Comparison of ENCODE assay signal across 8 cellular contexts in genomic region chr2:43218550-43219382, GRCh38. TPM values are rescaled to one million over a fixed set of nuclear protein-coding genes. Genes with fewer than 3 reads are reported as not detected.
DNase-seq lines count a peak whose midpoint lies in the region; ATAC-seq lines count a peak whose summit lies in the region.

No MANE protein-coding gene starts in this region.

- H3K27ac ChIP-seq in cingulate gyrus (ENCODE audit: low read depth, low read length), result peak overlapping the region; percentile 97

- no peaks in the 10 kb centered on the region for H3K27me3 Mint-ChIP-seq in memory B cell
- H3K27me3 Mint-ChIP-seq in stimulated activated memory B cell treated with anti-CD40 and anti-IgM and Interleukin-4, amounts not matched to agents 10 μg/mL and 1 μg/mL and 100 μg/mL, for 72 hours, result no peaks in the 10 kb centered on the region

- H3K27ac Mint-ChIP-seq in memory B cell, result peak overlapping the region; percentile 95
- peak overlapping the region; percentile 80 for H3K27ac Mint-ChIP-seq in stimulated activated memory B cell treated with anti-CD40 and anti-IgM and Interleukin-4, amounts not matched to agents 10 μg/mL and 1 μg/mL and 100 μg/mL, for 72 hours

- H3K4me1 Mint-ChIP-seq in memory B cell, result peaks cover 35% of the 10 kb centered on the region
- peaks cover 40% of the 10 kb centered on the region for H3K4me1 Mint-ChIP-seq in stimulated activated memory B cell treated with anti-CD40 and anti-IgM and Interleukin-4, amounts not matched to agents 10 μg/mL and 1 μg/mL and 100 μg/mL, for 72 hours

- no peaks in the 10 kb centered on the region for H3K9me3 Mint-ChIP-seq in memory B cell
- H3K9me3 Mint-ChIP-seq in stimulated activated memory B cell treated with anti-CD40 and anti-IgM and Interleukin-4, amounts not matched to agents 10 μg/mL and 1 μg/mL and 100 μg/mL, for 72 hours, result no peaks in the 10 kb centered on the region

- peak overlapping the region; percentile 83 for H3K4me3 Mint-ChIP-seq in memory B cell
- peak overlapping the region; percentile 72 for H3K4me3 Mint-ChIP-seq in stimulated activated memory B cell treated with anti-CD40 and anti-IgM and Interleukin-4, amounts not matched to agents 10 μg/mL and 1 μg/mL and 100 μg/mL, for 72 hours

- H3K4me3 ChIP-seq in Jurkat, Clone E6-1 (ENCODE audit: low read length), result peak overlapping the region; percentile 66

- H3K36me3 Mint-ChIP-seq in memory B cell, result peaks cover 17% of the 10 kb centered on the region
- peaks cover 4% of the 10 kb centered on the region for H3K36me3 Mint-ChIP-seq in stimulated activated memory B cell treated with anti-CD40 and anti-IgM and Interleukin-4, amounts not matched to agents 10 μg/mL and 1 μg/mL and 100 μg/mL, for 72 hours

- ATAC-seq in memory B cell (ENCODE audit: low read depth), result peak; percentile 65
- peak; percentile 77 for ATAC-seq in stimulated activated memory B cell treated with anti-CD40 and anti-IgM and Interleukin-4, amounts not matched to agents 10 μg/mL and 1 μg/mL and 100 μg/mL, for 72 hours

- DNase-seq in SKM-1 treated with dmso at 0.1 percent for 144 hours (lab: John Stamatoyannopoulos, UW; ENCODE audit: unreplicated experiment) (peak; percentile 72), SKM-1 (lab: John Stamatoyannopoulos, UW; ENCODE audit: unreplicated experiment) (no peak), memory B cell (ENCODE audit: low spot score in 2 of 2) (peak; percentile 57 to 60), D341Med (ENCODE audit: low spot score) (no peak)
- DNase-seq in Jurkat, Clone E6-1 (ENCODE audit: low read depth, low spot score), result peak; percentile 79
- DNase-seq in activated CD4-positive, alpha-beta T cell treated with anti-CD3 and anti-CD28 coated beads for 1 hour, result peak; percentile 62

RNA-seq across cellular contexts. Expression of gene ZFP36L2, which starts 7.6 kb away (rescaled TPM):
- polyA plus RNA-seq in Jurkat, Clone E6-1 (2012; ENCODE audit: insufficient read depth, insufficient read length), result 37.3 TPM

Comparison
In these comparisons a context has a peak if more than half of its experiments do, and no peak if none do; other contexts are left out.
1. DNase-seq: peak in SKM-1 treated with dmso at 0.1 percent for 144 hours (single experiment), Jurkat, Clone E6-1 (single experiment), activated CD4-positive, alpha-beta T cell treated with anti-CD3 and anti-CD28 coated beads for 1 hour (single experiment) and memory B cell (2 of 2); none in SKM-1 (single experiment) and D341Med (single experiment).